21 cellular contexts compared by ENCODE assay signal in the genomic region with DNA sequence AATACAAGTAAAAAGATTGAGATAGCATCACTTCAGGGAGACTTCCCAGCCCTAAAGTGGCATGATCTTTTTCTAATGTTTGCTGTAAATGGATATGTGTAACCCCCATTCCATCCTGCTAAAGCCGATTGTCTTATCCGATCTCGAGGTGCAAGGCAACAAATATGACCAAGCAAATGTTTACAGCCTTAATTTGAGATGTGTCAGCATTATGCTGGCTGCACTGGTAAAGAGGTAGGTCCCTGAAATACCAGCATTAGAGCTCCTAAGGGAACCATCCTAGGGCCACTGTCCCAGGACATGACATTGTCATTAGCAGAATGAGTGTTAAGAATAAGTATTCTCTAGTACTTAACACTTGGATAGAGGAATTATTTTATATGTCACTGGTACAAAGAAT.
DNase-seq lines count a peak whose midpoint lies in the region; ATAC-seq, FAIRE-seq and TF ChIP-seq lines count a peak whose summit lies in the region.
"Had no signal": no experiment of that assay in that cellular context is flagged by ENCODE, and none has a peak within 500 bp of the region (broad histone marks: within the 10 kb centered on the region; RNA-seq: fewer than 3 reads in every experiment).

No MANE protein-coding gene starts in this region.

- H3K18ac ChIP-seq in IMR-90 (ENCODE audit: low read depth, low read length): no peak overlapping the region

- H2BK15ac ChIP-seq in IMR-90 (ENCODE audit: low read depth, low read length): no peak overlapping the region

- H3K27me3 ChIP-seq in HepG2 (ENCODE audit: control insufficient read depth in 1 of 2, insufficient read depth in 2 of 2, low read length in 2 of 2) (no peaks in the 10 kb centered on the region), right lobe of liver (no peaks in the 10 kb centered on the region), GM23338 (ENCODE audit: insufficient read depth) (no peaks in the 10 kb centered on the region), IMR-90 (ENCODE audit: control insufficient read depth, insufficient read depth, low read length) (no peaks in the 10 kb centered on the region)
- H3K27me3 ChIP-seq: BLaER1 treated with 17β-estradiol and CSF1 and Interleukin-3, amounts not matched to agents 10 nM and 100 nM had no signal

- H4K20me1 ChIP-seq in HepG2 (ENCODE audit: insufficient read depth, low read length) (no peaks in the 10 kb centered on the region), GM23338 (replicated peaks; ENCODE audit: insufficient read depth) (no peaks in the 10 kb centered on the region; the same call in 1 of the 2 replicates), IMR-90 (ENCODE audit: insufficient read depth, low read length) (peaks cover 3% of the 10 kb centered on the region; the same call in 1 of the 2 replicates)

- H2BK20ac ChIP-seq in IMR-90 (ENCODE audit: low read depth, low read length): no peak overlapping the region

- no peak for FAIRE-seq in HepG2 (lab: Jason Lieb, UNC)
- FAIRE-seq: A204.1, D721Med, GM12891 had no signal

- no peak for ATAC-seq in HepG2
- no peak for ATAC-seq in right lobe of liver
- peak; percentile 42; the same call in 2 of the 3 replicates for ATAC-seq in GM23338
- no peak for ATAC-seq in IMR-90 (ENCODE audit: low read depth)
- no peak for ATAC-seq in HG03196 (IDR thresholded peaks at IDR 0.05; ENCODE audit: unreplicated experiment)
- ATAC-seq: CD8-positive, alpha-beta T cell had no signal

- CTCF ChIA-PET in HepG2 (lab: Yijun Ruan, JAX; ENCODE audit: low intra/inter-chr PET ratio, low total read pairs) (no interaction called here), IMR-90 (lab: Yijun Ruan, JAX) (interaction anchor here (0.7 kb wide), 1 partner anchor 65 kb away, joined by 3 read pairs; no protein-coding TSS in a partner anchor)

- TF ChIP-seq EP300 in HepG2 (IDR thresholded peaks at IDR 0.05; ENCODE audit: low read depth in 2 of 2, low read length in 2 of 2) (no peak), HepG2 (CRISPR knock-in tag; IDR thresholded peaks at IDR 0.05; ENCODE audit: borderline replicate concordance) (no peak)

- H4K5ac ChIP-seq in IMR-90 (ENCODE audit: low read depth, low read length): no peak overlapping the region

- H3K4me2 ChIP-seq in HepG2 (ENCODE audit: low read depth, low read length) (no peak overlapping the region), GM23338 (peak overlapping the region; percentile 59; the same call in 1 of the 2 replicates), IMR-90 (ENCODE audit: low read depth, low read length) (no peak overlapping the region)
- H3K4me2 ChIP-seq: BLaER1 treated with 17β-estradiol and CSF1 and Interleukin-3, amounts not matched to agents 10 nM and 100 nM had no signal

- TF ChIP-seq POLR2A in HepG2 (IDR thresholded peaks at IDR 0.05; ENCODE audit: insufficient read depth in 1 of 2, low read depth in 2 of 2, low read length in 2 of 2): no peak
- no peak for TF ChIP-seq POLR2A in right lobe of liver (IDR thresholded peaks at IDR 0.05)
- TF ChIP-seq POLR2A in IMR-90 (IDR thresholded peaks at IDR 0.05; ENCODE audit: low read depth, low read length): no peak

- no TSS peak for BruUV-seq in HepG2 (replicated peaks; lab: Mats Ljungman, UMichigan)
- no TSS peak for BruUV-seq in IMR-90 (replicated peaks; lab: Mats Ljungman, UMichigan)

- H4K8ac ChIP-seq in IMR-90 (ENCODE audit: low read depth in 2 of 2, low read length in 2 of 2): no peak overlapping the region

- WGBS in HepG2 (ENCODE audit: low lambda C conversion rate): 100% methylated on average over 3 of the region's 3 CpGs
- 97% methylated on average over 3 of the region's 3 CpGs for WGBS in right lobe of liver (ENCODE audit: insufficient coverage, low coverage, low lambda C conversion rate, missing lambda C conversion rate)
- WGBS in IMR-90 (ENCODE audit: extremely low coverage in 2 of 2, insufficient read length in 1 of 2), 2 experiments: no CpG with 5 or more reads among the region's 3 CpGs

- peaks cover 48% of the 10 kb centered on the region for H3K4me1 Mint-ChIP-seq in GM23338

- H3K9me1 ChIP-seq in IMR-90 (ENCODE audit: insufficient read depth, low read length): no peaks in the 10 kb centered on the region

- H3K4me3 ChIP-seq in HepG2 (replicated peaks in 1 of 3; ENCODE audit: insufficient read depth in 1 of 3, low read depth in 2 of 3, low read length in 3 of 3) (no peak overlapping the region), right lobe of liver (no peak overlapping the region), GM23338 (no peak overlapping the region), IMR-90 (ENCODE audit: insufficient read depth, low read depth, low read length) (no peak overlapping the region)
- H3K4me3 ChIP-seq: BLaER1 treated with 17β-estradiol and CSF1 and Interleukin-3, amounts not matched to agents 10 nM and 100 nM had no signal

- in situ Hi-C loops in HepG2 (cut with HindIII; ENCODE audit: extremely low pct_ligation_motif_present, low pct_unique_long_range_greater_than_20kb): no loop called here
- in situ Hi-C loops in IMR-90 (cut with MboI; ENCODE audit: low sequenced_read_pairs): no loop called here

- peaks cover 5 to 6% of the 10 kb centered on the region in 2 experiments; a peak in 2 of 4 replicates for H3K79me1 ChIP-seq in IMR-90 (ENCODE audit: low read depth in 1 of 2, low read length in 2 of 2)

- no peak overlapping the region for H4K91ac ChIP-seq in IMR-90 (ENCODE audit: insufficient read depth, low read depth, low read length)

- H3K23ac ChIP-seq in IMR-90 (ENCODE audit: low read depth, low read length): no peak overlapping the region

- H3K14ac ChIP-seq in IMR-90 (replicated peaks; ENCODE audit: low read depth, low read length): no peak overlapping the region

- H2AK9ac ChIP-seq in IMR-90 (replicated peaks; ENCODE audit: low read depth, low read length, poor library complexity): no peak overlapping the region

- no peak overlapping the region for H2AFZ ChIP-seq in HepG2 (ENCODE audit: low read length)
- H2AFZ ChIP-seq in GM23338: no peak overlapping the region
- H2AFZ ChIP-seq in IMR-90 (replicated peaks; ENCODE audit: low read length, poor library complexity): no peak overlapping the region

- intact Hi-C loops in HepG2 (cut with micrococcal nuclease; ENCODE audit: unreplicated experiment): no loop called here
- intact Hi-C loops in right lobe of liver (cut with DNase I): no loop called here
- intact Hi-C loops in IMR-90 (cut with micrococcal nuclease): no loop called here

- no peak overlapping the region for H3K4me3 Mint-ChIP-seq in GM23338
- H3K4me3 Mint-ChIP-seq: B cell; CD4-positive, alpha-beta T cell; CD8-positive, alpha-beta T cell had no signal

- H3K27me3 Mint-ChIP-seq in GM23338 (ENCODE audit: insufficient read depth, low read depth, poor library complexity): no peaks in the 10 kb centered on the region
- H3K27me3 Mint-ChIP-seq: B cell; CD4-positive, alpha-beta T cell had no signal

- no peaks in the 10 kb centered on the region for H3K9me2 ChIP-seq in GM23338 (ENCODE audit: insufficient read depth)

- TF ChIP-seq RAD21 in HepG2 (CRISPR knock-in tag; IDR thresholded peaks at IDR 0.05): no peak
- TF ChIP-seq RAD21 in IMR-90 (IDR thresholded peaks at IDR 0.05; ENCODE audit: low read length): no peak

- H3K9me3 ChIP-seq in HepG2 (ENCODE audit: low read length) (no peaks in the 10 kb centered on the region), right lobe of liver (no peaks in the 10 kb centered on the region), IMR-90 (ENCODE audit: control insufficient read depth, insufficient read depth, low read length) (no peaks in the 10 kb centered on the region)
- H3K9me3 ChIP-seq: BLaER1 treated with 17β-estradiol and CSF1 and Interleukin-3, amounts not matched to agents 10 nM and 100 nM; Caco-2 had no signal

- peaks cover 17% of the 10 kb centered on the region for H3K4me1 ChIP-seq in HepG2 (ENCODE audit: insufficient read depth, low read length)
- H3K4me1 ChIP-seq in right lobe of liver: peaks cover 0 to 2% (median 0%) of the 10 kb centered on the region in 4 donors
- peaks cover 42% of the 10 kb centered on the region for H3K4me1 ChIP-seq in GM23338 (ENCODE audit: insufficient read depth)
- H3K4me1 ChIP-seq in IMR-90 (ENCODE audit: control insufficient read depth, insufficient read depth, low read length): peaks cover 3% of the 10 kb centered on the region
- H3K4me1 ChIP-seq: BLaER1 treated with 17β-estradiol and CSF1 and Interleukin-3, amounts not matched to agents 10 nM and 100 nM had no signal

- POLR2A ChIA-PET in HepG2 (lab: Yijun Ruan, JAX): no interaction called here
- POLR2A ChIA-PET in IMR-90 (lab: Charles Lee; ENCODE audit: unreplicated experiment): interaction anchor here (0.6 kb wide), 1 partner anchor 54 kb away, joined by 11 read pairs; no protein-coding TSS in a partner anchor

- H3K36me3 ChIP-seq in HepG2 (replicated peaks in 1 of 2; ENCODE audit: control insufficient read depth in 1 of 2, insufficient read depth in 2 of 2, low read length in 2 of 2) (peaks cover 0 to 5% of the 10 kb centered on the region in 2 experiments; a peak in 4 of 5 replicates), right lobe of liver (no peaks in the 10 kb centered on the region), GM23338 (ENCODE audit: insufficient read depth) (no peaks in the 10 kb centered on the region), IMR-90 (ENCODE audit: control insufficient read depth, insufficient read depth, low read length) (no peaks in the 10 kb centered on the region)

- DNase-seq in HepG2 (ENCODE audit: low spot score) (no peak), right lobe of liver (no peak), GM23338 (ENCODE audit: low spot score) (no peak), IMR-90 (no peak), NCI-H510A (lab: John Stamatoyannopoulos, UW) (no peak)
- no peak for DNase-seq in activated CD4-positive, alpha-beta T cell treated with anti-CD3 and anti-CD28 coated beads, Interleukin-2, amount 50 U/mL, for 1 hour
- DNase-seq: 8988T; AML-193; Caco-2; Calu3; CD4-positive, alpha-beta T cell; CD8-positive, alpha-beta T cell; DMS79 treated with DMSO at 0.1 percent for 48 hours; GF-D8 had no signal

- no peaks in the 10 kb centered on the region for H3K9me3 Mint-ChIP-seq in GM23338
- H3K9me3 Mint-ChIP-seq: CD4-positive, alpha-beta T cell; CD8-positive, alpha-beta T cell had no signal

- no peak overlapping the region for H3K9ac ChIP-seq in HepG2 (ENCODE audit: insufficient read depth, low read depth, low read length)
- no peak overlapping the region for H3K9ac ChIP-seq in IMR-90 (ENCODE audit: low read depth, low read length)
- H3K9ac ChIP-seq: BLaER1 treated with 17β-estradiol and CSF1 and Interleukin-3, amounts not matched to agents 10 nM and 100 nM had no signal

- H2BK120ac ChIP-seq in IMR-90 (ENCODE audit: low read depth, low read length): no peak overlapping the region

- no peak overlapping the region for H3K27ac Mint-ChIP-seq in GM23338
- H3K27ac Mint-ChIP-seq: B cell; CD4-positive, alpha-beta T cell; CD8-positive, alpha-beta T cell had no signal

- H3K27ac ChIP-seq in HepG2 (ENCODE audit: extremely low read length, insufficient read depth, low read length) (no peak overlapping the region), right lobe of liver (no peak overlapping the region), GM23338 (ENCODE audit: low read depth) (no peak overlapping the region; the same call in 1 of the 2 replicates), IMR-90 (ENCODE audit: insufficient read depth, low read length) (no peak overlapping the region)
- H3K27ac ChIP-seq: BLaER1 treated with 17β-estradiol and CSF1 and Interleukin-3, amounts not matched to agents 10 nM and 100 nM; C4-2B had no signal

- dilution Hi-C loops in IMR-90 (cut with HindIII; ENCODE audit: low sequenced_read_pairs, unreplicated experiment): no loop called here

- H3K56ac ChIP-seq in IMR-90 (ENCODE audit: extremely low read depth, insufficient read depth, low read length): no peak overlapping the region

- peaks cover 6% of the 10 kb centered on the region; the same call in 2 of the 3 replicates for H3K36me3 Mint-ChIP-seq in GM23338 (ENCODE audit: low read depth)

- H3K79me2 ChIP-seq in HepG2 (ENCODE audit: insufficient read depth, low read length) (no peaks in the 10 kb centered on the region), GM23338 (replicated peaks; ENCODE audit: insufficient read depth) (peaks cover 14% of the 10 kb centered on the region)

- no peak overlapping the region for H2BK5ac ChIP-seq in IMR-90 (ENCODE audit: low read depth, low read length, poor library complexity, severe bottlenecking)

- TF ChIP-seq CTCF in HepG2 (CRISPR knock-in tag; IDR thresholded peaks at IDR 0.05): no peak
- no peak for TF ChIP-seq CTCF in right lobe of liver (IDR thresholded peaks at IDR 0.05)
- no peak for TF ChIP-seq CTCF in GM23338 (conservative IDR thresholded peaks at IDR 0.05; ENCODE audit: low read depth in 2 of 2)
- TF ChIP-seq CTCF in IMR-90 (conservative IDR thresholded peaks at IDR 0.05; ENCODE audit: low read depth, low read length): no peak

- no peak overlapping the region for H2AK5ac ChIP-seq in IMR-90 (ENCODE audit: low read depth, low read length)

- H3K4ac ChIP-seq in IMR-90 (ENCODE audit: low read depth, low read length): no peak overlapping the region

- H3F3A ChIP-seq in GM23338 (replicated peaks; ENCODE audit: low read depth): no peaks in the 10 kb centered on the region
